ENCODE assay signal across 8 cellular contexts in the genomic region with DNA sequence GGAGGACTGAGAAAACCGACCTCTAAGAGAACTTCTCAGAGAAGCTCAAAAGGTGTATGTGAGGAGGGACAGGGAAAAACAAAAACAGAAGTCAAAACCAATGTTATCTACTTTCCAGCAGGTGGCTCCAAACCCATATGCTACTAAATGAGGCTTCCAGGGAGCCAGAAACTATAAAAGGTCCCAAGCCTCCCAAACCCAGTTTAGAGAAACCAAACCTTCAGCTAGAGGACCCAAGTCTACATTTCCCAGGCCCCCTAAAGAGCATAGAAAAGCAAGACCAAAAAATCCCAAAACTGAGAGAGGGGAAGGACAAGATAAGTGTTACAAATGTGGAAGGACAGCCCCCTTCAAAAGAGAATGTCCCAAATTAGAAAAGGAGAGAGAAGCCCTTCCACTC. TPM values are rescaled to one million over a fixed set of nuclear protein-coding genes. Genes with fewer than 3 reads are reported as not detected.
DNase-seq lines count a peak whose midpoint lies in the region; ATAC-seq and TF ChIP-seq lines count a peak whose summit lies in the region.

No MANE protein-coding gene starts in this region.

- TF ChIP-seq POLR2A in breast epithelium (IDR thresholded peaks at IDR 0.05), result no peak

- no peak overlapping the region for H3K4me2 ChIP-seq in BLaER1

- no peaks in the 10 kb centered on the region for H3K27me3 ChIP-seq in BLaER1
- H3K27me3 ChIP-seq in breast epithelium, result no peaks in the 10 kb centered on the region

- peak; percentile 16 for DNase-seq in NCI-H2171 (lab: John Stamatoyannopoulos, UW)
- no peak for DNase-seq in breast epithelium (ENCODE audit: low spot score in 2 of 2)
- peak; percentile 35 for DNase-seq in kidney glomerular epithelial cell (lab: John Stamatoyannopoulos, UW)
- DNase-seq in stimulated activated CD4-positive, alpha-beta T cell treated with anti-CD3 and anti-CD28 coated beads, Interleukin-4, amount 100 ng/mL, for 24 hours, result no peak

- H4K20me1 ChIP-seq in BLaER1, result no peaks in the 10 kb centered on the region

- peak; percentile 31 to 40 (median 32) for TF ChIP-seq CTCF in breast epithelium (IDR thresholded peaks at IDR 0.05)

- H3K4me1 ChIP-seq in BLaER1, result 0 out of 2 replicates have a peak, but pooled peaks cover 4% of the 10 kb centered on the region
- no peaks in the 10 kb centered on the region for H3K4me1 ChIP-seq in breast epithelium

- intact Hi-C loops in breast epithelium (cut with DNase I; ENCODE audit: low total_unique reads), result no loop called here

- H3K9ac ChIP-seq in BLaER1, result peak overlapping the region; percentile 8; the same call in 1 of the 2 replicates

- ATAC-seq in GM18508 (IDR thresholded peaks at IDR 0.05; ENCODE audit: insufficient read depth, unreplicated experiment) (peak; percentile 66), GM19463 (IDR thresholded peaks at IDR 0.05; ENCODE audit: unreplicated experiment) (no peak), GM19452 (IDR thresholded peaks at IDR 0.05; ENCODE audit: unreplicated experiment) (no peak)

- H3K9me3 ChIP-seq in BLaER1, result no peaks in the 10 kb centered on the region
- no peaks in the 10 kb centered on the region for H3K9me3 ChIP-seq in breast epithelium

- H3K27ac ChIP-seq in BLaER1 (no peak overlapping the region), breast epithelium (no peak overlapping the region)

- H3K36me3 ChIP-seq in BLaER1 (0 out of 2 replicates have a peak, but pooled peaks cover 8% of the 10 kb centered on the region), breast epithelium (no peaks in the 10 kb centered on the region)

- H3K4me3 ChIP-seq in BLaER1 (no peak overlapping the region), breast epithelium (no peak overlapping the region)

RNA-seq across cellular contexts. Expression of a gene that starts 3.7 kb away (rescaled TPM):
- total RNA-seq in breast epithelium, result 1 to 10 TPM in 1 of 3 donors, under 1 TPM in 1, not detected in 1; 0.59 to 1.1 TPM

RNA-seq across cellular contexts. Expression of a gene that starts 12.4 kb away (rescaled TPM):
- 100 to 1,000 TPM in 1 of 3 donors, 10 to 100 TPM in 2; 24.5 to 543 (median 61.9) TPM for total RNA-seq in breast epithelium

RNA-seq across cellular contexts. Expression of a gene that starts 26.7 kb away (rescaled TPM):
- 10 to 100 TPM in 1 of 3 donors, 1 to 10 TPM in 2; 7.2 to 16.4 (median 8.8) TPM for total RNA-seq in breast epithelium

RNA-seq across cellular contexts. Expression of a gene that starts 26.9 kb away (rescaled TPM):
- 10 to 100 TPM; 50.2 to 60.6 (median 53.7) TPM for total RNA-seq in breast epithelium

RNA-seq across cellular contexts. Expression of a gene that starts 58.2 kb away (rescaled TPM):
- 1 to 10 TPM; 4.0 to 7.8 (median 6.2) TPM for total RNA-seq in breast epithelium

Comparison
In these comparisons a context has a peak if more than half of its experiments do, and no peak if none do; other contexts are left out.
1. DNase-seq: peak in NCI-H2171 (single experiment) and kidney glomerular epithelial cell (single experiment); none in breast epithelium (0 of 2) and stimulated activated CD4-positive, alpha-beta T cell treated with anti-CD3 and anti-CD28 coated beads, Interleukin-4, amount 100 ng/mL, for 24 hours (single experiment).